In the genomic region with DNA sequence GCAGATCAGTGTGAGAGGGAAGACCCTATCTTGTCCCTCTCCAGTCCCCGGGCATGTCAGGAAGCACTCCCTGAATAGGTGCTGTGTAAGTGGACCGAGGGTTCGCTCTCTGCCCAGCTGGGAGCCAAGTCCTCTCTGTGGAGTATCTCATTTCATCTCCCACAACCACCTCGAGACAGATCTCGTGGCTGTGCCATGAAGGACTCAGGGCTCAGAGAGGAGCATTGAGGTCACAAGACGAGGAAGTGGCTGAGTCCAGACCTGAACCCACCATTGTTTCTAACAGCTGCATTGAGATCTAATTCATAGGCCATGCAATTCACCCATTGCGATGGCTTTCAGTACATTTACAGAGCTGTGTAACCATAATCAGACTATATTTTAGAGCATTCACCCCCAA, we compare ENCODE assay signal across 21 cellular contexts.
"Had no signal": no experiment of that assay in that cellular context is flagged by ENCODE, and none has a peak within 500 bp of the region (broad histone marks: within the 10 kb centered on the region; RNA-seq: fewer than 3 reads in every experiment).

No MANE protein-coding gene starts in this region.

- H3K79me2 ChIP-seq: hepatocyte, parathyroid adenoma had no signal

- FAIRE-seq: colon, kidney had no signal

- H3K36me3 ChIP-seq: gastrocnemius medialis, heart left ventricle, tibial artery had no signal

- H3K4me3 ChIP-seq: dorsolateral prefrontal cortex, gastrocnemius medialis, heart left ventricle, hepatocyte, lung, smooth muscle cell, testis, tibial artery had no signal

- H3K27me3 ChIP-seq: dorsolateral prefrontal cortex, hepatocyte, testis, tibial artery had no signal

- DNase-seq: dorsolateral prefrontal cortex; effector CD4-positive, alpha-beta T cell; gastrocnemius medialis; heart left ventricle; kidney; naive B cell; stimulated activated CD4-positive, alpha-beta T cell treated with anti-CD3 and anti-CD28 coated beads, Interleukin-2, amount 100 ng/mL, for 24 hours; stimulated activated CD4-positive, alpha-beta T cell treated with anti-CD3 and anti-CD28 coated beads, Interleukin-4, amount 100 ng/mL, for 24 hours; stimulated activated naive CD8-positive, alpha-beta T cell treated with anti-CD3 and anti-CD28 coated beads, Interleukin-15, Interleukin-2, amounts not matched to agents 100 U/mL and 50 U/mL, for 24 hours; substantia nigra; testis; tibial artery had no signal

- H3K4me2 ChIP-seq: hepatocyte, smooth muscle cell had no signal

- H3K4me1 ChIP-seq: gastrocnemius medialis, parathyroid adenoma had no signal

- ATAC-seq: gastrocnemius medialis; heart left ventricle; left lobe of liver; natural killer cell treated with Interleukin-12 subunit alpha and Interleukin-12 subunit beta and Interleukin-15 and Interleukin-18, amount 100 ng/mL, for 72 hours; sciatic nerve; stimulated activated effector memory CD8-positive, alpha-beta T cell treated with anti-CD3 and anti-CD28 coated beads, Interleukin-12 subunit alpha, Interleukin-12 subunit beta, amount 100 ng/mL, for 72 hours; stimulated activated naive CD8-positive, alpha-beta T cell treated with anti-CD3 and anti-CD28 coated beads, Interleukin-15, Interleukin-2, amounts not matched to agents 100 U/mL and 50 U/mL, for 24 hours had no signal

- H2AFZ ChIP-seq: hepatocyte, parathyroid adenoma had no signal

- H3K9ac ChIP-seq: parathyroid adenoma had no signal

- H3K27ac ChIP-seq: dorsolateral prefrontal cortex, gastrocnemius medialis, heart left ventricle, hepatocyte, parathyroid adenoma, testis, tibial artery had no signal

- H3K9me3 ChIP-seq: gastrocnemius medialis, testis, tibial artery had no signal
